Comparison of ENCODE assay signal across 8 cellular contexts in the genomic region with DNA sequence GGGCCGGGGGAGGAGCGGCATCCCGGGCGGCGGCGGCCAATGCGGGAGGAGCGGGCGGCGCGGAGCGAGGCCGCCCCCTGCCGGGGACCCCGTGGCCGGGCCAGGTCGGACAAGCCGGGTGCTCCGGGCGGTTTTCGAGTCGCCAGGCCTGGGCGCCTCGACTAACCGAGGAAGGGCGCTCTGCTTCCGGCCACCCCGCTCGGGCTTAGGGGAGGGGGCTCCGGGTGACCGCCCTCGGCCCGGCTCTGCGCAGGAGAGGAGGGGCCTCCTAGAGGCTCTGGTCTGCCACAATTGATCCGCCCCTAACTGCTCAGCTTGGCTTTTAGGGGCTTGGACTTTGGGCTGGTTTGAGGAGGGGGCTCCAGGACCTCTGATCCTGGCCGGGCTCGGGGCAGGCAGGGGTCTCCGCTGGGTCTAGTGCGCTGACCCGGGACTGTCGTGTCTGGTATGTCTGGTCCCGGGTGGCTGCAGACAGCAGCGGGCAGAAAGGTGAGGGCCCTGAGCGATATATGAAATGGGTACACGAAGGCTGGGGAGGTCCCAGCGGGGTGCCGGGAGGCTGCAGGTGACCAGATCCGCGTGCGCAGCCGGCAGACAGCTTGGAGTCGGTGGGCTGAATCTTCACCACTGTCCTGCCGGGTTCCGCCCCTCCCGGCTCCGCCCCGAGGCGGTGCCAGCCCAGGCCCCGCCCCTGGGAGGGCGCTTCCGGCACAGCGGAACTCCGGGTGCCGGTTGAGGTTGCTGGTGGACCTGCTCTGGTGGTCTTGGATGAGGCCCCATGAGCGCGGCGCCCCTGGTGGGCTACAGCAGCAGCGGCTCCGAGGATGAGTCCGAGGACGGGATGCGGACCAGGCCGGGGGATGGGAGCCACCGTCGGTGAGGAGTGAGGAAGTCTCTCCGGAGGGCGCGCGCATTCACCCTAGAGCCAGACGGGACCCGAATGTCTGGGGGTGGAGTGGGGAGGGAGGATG. TPM values are rescaled to one million over a fixed set of nuclear protein-coding genes. Genes with fewer than 3 reads are reported as not detected.
DNase-seq lines count a peak whose midpoint lies in the region; ATAC-seq and TF ChIP-seq lines count a peak whose summit lies in the region.

A gene with protein sequence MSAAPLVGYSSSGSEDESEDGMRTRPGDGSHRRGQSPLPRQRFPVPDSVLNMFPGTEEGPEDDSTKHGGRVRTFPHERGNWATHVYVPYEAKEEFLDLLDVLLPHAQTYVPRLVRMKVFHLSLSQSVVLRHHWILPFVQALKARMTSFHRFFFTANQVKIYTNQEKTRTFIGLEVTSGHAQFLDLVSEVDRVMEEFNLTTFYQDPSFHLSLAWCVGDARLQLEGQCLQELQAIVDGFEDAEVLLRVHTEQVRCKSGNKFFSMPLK (plus strand): TSS at position 702 of the 971 bp plus-strand sequence. CDS start 77 bp downstream, at position 779.

- ATAC-seq in GM18907 (IDR thresholded peaks at IDR 0.05; ENCODE audit: unreplicated experiment) (peak; percentile 83), HG03139 (IDR thresholded peaks at IDR 0.05; ENCODE audit: unreplicated experiment) (peak; percentile 69)

- H3K27me3 Mint-ChIP-seq in activated CD4-positive, alpha-beta T cell treated with anti-CD3 and anti-CD28 coated beads, Interleukin-2, amount 10 ng/mL, durations not matched to agents 7 days and 5 days: no peaks in the 10 kb centered on the region

- intact Hi-C loops in lower leg skin (cut with DNase I; ENCODE audit: low total_unique reads): no loop called here

- no peak for TF ChIP-seq POLR2A in lower leg skin (IDR thresholded peaks at IDR 0.05)

- CTCF ChIA-PET in activated CD4-positive, alpha-beta T cell treated with anti-CD3 and anti-CD28 coated beads, Interleukin-2, amount 10 ng/mL, durations not matched to agents 7 days and 5 days (lab: Charles Lee): interaction anchor here (0.9 to 2.7 kb wide), 10 partner anchors 13 to 425 kb away, joined by 3 to 11 read pairs (median 3); no protein-coding TSS in a partner anchor

- peak; percentile 90 for DNase-seq in Ammon's horn (ENCODE audit: low spot score)
- peak; percentile 84 to 93 for DNase-seq in NCI-H524 (lab: John Stamatoyannopoulos, UW)
- peak; percentile 81 for DNase-seq in activated CD4-positive, alpha-beta T cell treated with anti-CD3 and anti-CD28 coated beads, Interleukin-2, amount 10 ng/mL, durations not matched to agents 7 days and 5 days
- peak; percentile 57 to 78 for DNase-seq in dermis microvascular lymphatic vessel endothelial cell (ENCODE audit: low read depth in 2 of 2)
- peak; percentile 70 to 96 for DNase-seq in lower leg skin (ENCODE audit: low spot score in 2 of 2)
- DNase-seq in stimulated activated CD4-positive, alpha-beta T cell treated with anti-CD3 and anti-CD28 coated beads, TNF-alpha, amount 100 ng/mL, for 1 hour (ENCODE audit: low read depth in 3 of 3, low spot score in 1 of 3): peak; percentile 45 to 84 (median 68)

- POLR2A ChIA-PET in activated CD4-positive, alpha-beta T cell treated with anti-CD3 and anti-CD28 coated beads, Interleukin-2, amount 10 ng/mL, durations not matched to agents 7 days and 5 days (lab: Charles Lee): no interaction called here

- WGBS in lower leg skin, 2 donors: 1% methylated on average over 26 to 41 of the region's 81 CpGs

- H3K4me1 Mint-ChIP-seq in activated CD4-positive, alpha-beta T cell treated with anti-CD3 and anti-CD28 coated beads, Interleukin-2, amount 10 ng/mL, durations not matched to agents 7 days and 5 days: peaks cover 57% of the 10 kb centered on the region

- H3K9me3 Mint-ChIP-seq in activated CD4-positive, alpha-beta T cell treated with anti-CD3 and anti-CD28 coated beads, Interleukin-2, amount 10 ng/mL, durations not matched to agents 7 days and 5 days: no peaks in the 10 kb centered on the region

- H3K4me3 ChIP-seq in lower leg skin (ENCODE audit: low read depth, poor library complexity, severe bottlenecking): peak within 1 kb of the TSS; percentile 68

- peak within 1 kb of the TSS; percentile 93 for H3K27ac Mint-ChIP-seq in activated CD4-positive, alpha-beta T cell treated with anti-CD3 and anti-CD28 coated beads, Interleukin-2, amount 10 ng/mL, durations not matched to agents 7 days and 5 days

- peak within 1 kb of the TSS; percentile 91 for H3K4me3 Mint-ChIP-seq in activated CD4-positive, alpha-beta T cell treated with anti-CD3 and anti-CD28 coated beads, Interleukin-2, amount 10 ng/mL, durations not matched to agents 7 days and 5 days

- TF ChIP-seq CTCF in lower leg skin (IDR thresholded peaks at IDR 0.05): no peak

- peaks cover 35% of the 10 kb centered on the region for H3K36me3 Mint-ChIP-seq in activated CD4-positive, alpha-beta T cell treated with anti-CD3 and anti-CD28 coated beads, Interleukin-2, amount 10 ng/mL, durations not matched to agents 7 days and 5 days (ENCODE audit: low read depth)

RNA-seq across cellular contexts. Expression of the gene that starts here (rescaled TPM):
- total RNA-seq in activated CD4-positive, alpha-beta T cell treated with anti-CD3 and anti-CD28 coated beads, Interleukin-2, amount 10 ng/mL, durations not matched to agents 7 days and 5 days: 10 to 100 TPM; 52.0 to 58.0 TPM
- total RNA-seq in dermis microvascular lymphatic vessel endothelial cell (20.4 and 33.8 TPM in 2 replicates), lower leg skin (10 to 100 TPM; 13.3 to 34.2 (median 23.3) TPM)

Comparison
In these comparisons a context has a peak if more than half of its experiments do, and no peak if none do; other contexts are left out.
1. Peak in every context shown above with its lines: DNase-seq, ATAC-seq and H3K4me3 ChIP-seq.